ENCODE assay signal across 8 cellular contexts in the genomic region with DNA sequence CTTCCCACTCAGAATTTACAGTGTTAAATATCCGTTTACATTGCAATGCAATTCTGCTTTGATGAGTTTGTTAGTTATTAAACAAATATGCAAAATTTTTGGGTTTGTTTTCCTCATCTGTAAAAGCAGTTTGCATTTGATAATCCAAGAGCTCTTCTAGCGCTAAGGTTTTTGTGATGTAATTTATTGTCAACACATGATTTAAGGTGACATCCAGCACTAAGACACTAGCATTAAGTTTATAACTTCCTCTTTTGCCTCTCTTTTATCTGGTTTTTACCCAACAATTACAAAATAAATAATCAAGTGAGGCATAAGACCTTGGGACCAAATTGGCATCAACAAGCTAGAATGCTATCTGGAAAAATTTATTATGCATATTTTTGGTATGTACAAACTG. TPM values are rescaled to one million over a fixed set of nuclear protein-coding genes. Genes with fewer than 3 reads are reported as not detected.
DNase-seq lines count a peak whose midpoint lies in the region; ATAC-seq and TF ChIP-seq lines count a peak whose summit lies in the region.

No MANE protein-coding gene starts in this region.

- H3K4me3 ChIP-seq in left ventricle myocardium inferior (peak overlapping the region; percentile 86), uterus (peak overlapping the region; percentile 72 to 79)

- H3K9me3 ChIP-seq in left ventricle myocardium inferior (replicated peaks) (no peaks in the 10 kb centered on the region), uterus (no peaks in the 10 kb centered on the region)

- H3K4me3 Mint-ChIP-seq in activated naive CD8-positive, alpha-beta T cell: peak overlapping the region; percentile 94
- H3K4me3 Mint-ChIP-seq in memory B cell: peak overlapping the region; percentile 100

- H3K36me3 ChIP-seq in left ventricle myocardium inferior (peaks cover 26% of the 10 kb centered on the region), uterus (no peaks in the 10 kb centered on the region)

- no peak for TF ChIP-seq POLR2A in uterus (IDR thresholded peaks at IDR 0.05)

- no peak for TF ChIP-seq CTCF in left ventricle myocardium inferior (IDR thresholded peaks at IDR 0.05; ENCODE audit: borderline replicate concordance)
- TF ChIP-seq CTCF in uterus (IDR thresholded peaks at IDR 0.05): no peak

- H3K27me3 ChIP-seq in left ventricle myocardium inferior (ENCODE audit: low read depth): no peaks in the 10 kb centered on the region
- no peaks in the 10 kb centered on the region for H3K27me3 ChIP-seq in uterus

- peaks cover 2% of the 10 kb centered on the region for H3K27me3 Mint-ChIP-seq in activated naive CD8-positive, alpha-beta T cell
- H3K27me3 Mint-ChIP-seq in memory B cell: peaks cover 6% of the 10 kb centered on the region

- intact Hi-C loops in left ventricle myocardium inferior (cut with micrococcal nuclease): no loop called here
- intact Hi-C loops in left ventricle myocardium superior (cut with micrococcal nuclease): no loop called here
- intact Hi-C loops in uterus (cut with DNase I; ENCODE audit: low total_unique reads): no loop called here

- peaks cover 2% of the 10 kb centered on the region for H3K36me3 Mint-ChIP-seq in activated naive CD8-positive, alpha-beta T cell
- peaks cover 5% of the 10 kb centered on the region for H3K36me3 Mint-ChIP-seq in memory B cell

- H3K4me1 ChIP-seq in left ventricle myocardium inferior (peaks cover 38% of the 10 kb centered on the region), uterus (no peaks in the 10 kb centered on the region)

- H3K27ac ChIP-seq in left ventricle myocardium inferior (replicated peaks): peak overlapping the region; percentile 91
- H3K27ac ChIP-seq in uterus: peak overlapping the region; percentile 87 to 89

- H3K27ac Mint-ChIP-seq in activated naive CD8-positive, alpha-beta T cell: peak overlapping the region; percentile 95
- H3K27ac Mint-ChIP-seq in memory B cell: peak overlapping the region; percentile 93

- DNase-seq in left ventricle myocardium inferior (no peak), left ventricle myocardium superior (no peak), memory B cell (ENCODE audit: low spot score in 2 of 2) (no peak), uterus (no peak), NCI-H1436 treated with DMSO at 0.1 percent for 48 hours (lab: John Stamatoyannopoulos, UW) (no peak), AG08396 (ENCODE audit: low spot score) (no peak)

- ATAC-seq in left ventricle myocardium superior: no peak
- no peak for ATAC-seq in memory B cell (ENCODE audit: low read depth)
- no peak for ATAC-seq in HG03378 (IDR thresholded peaks at IDR 0.05; ENCODE audit: unreplicated experiment)

- peaks cover 37% of the 10 kb centered on the region for H3K4me1 Mint-ChIP-seq in activated naive CD8-positive, alpha-beta T cell (ENCODE audit: low read depth)
- peaks cover 8% of the 10 kb centered on the region for H3K4me1 Mint-ChIP-seq in memory B cell

- no peaks in the 10 kb centered on the region for H3K9me3 Mint-ChIP-seq in activated naive CD8-positive, alpha-beta T cell (ENCODE audit: low read depth)
- no peaks in the 10 kb centered on the region for H3K9me3 Mint-ChIP-seq in memory B cell

RNA-seq across cellular contexts. Expression of a gene that starts 1.0 kb away (rescaled TPM):
- 119 TPM for total RNA-seq in left ventricle myocardium inferior
- 129 TPM for total RNA-seq in left ventricle myocardium superior
- total RNA-seq in uterus: 100 to 1,000 TPM in 1 of 4 donors, 10 to 100 TPM in 3; 51.8 to 209 (median 68.5) TPM
